12 cellular contexts compared by ENCODE assay signal in the genomic region with DNA sequence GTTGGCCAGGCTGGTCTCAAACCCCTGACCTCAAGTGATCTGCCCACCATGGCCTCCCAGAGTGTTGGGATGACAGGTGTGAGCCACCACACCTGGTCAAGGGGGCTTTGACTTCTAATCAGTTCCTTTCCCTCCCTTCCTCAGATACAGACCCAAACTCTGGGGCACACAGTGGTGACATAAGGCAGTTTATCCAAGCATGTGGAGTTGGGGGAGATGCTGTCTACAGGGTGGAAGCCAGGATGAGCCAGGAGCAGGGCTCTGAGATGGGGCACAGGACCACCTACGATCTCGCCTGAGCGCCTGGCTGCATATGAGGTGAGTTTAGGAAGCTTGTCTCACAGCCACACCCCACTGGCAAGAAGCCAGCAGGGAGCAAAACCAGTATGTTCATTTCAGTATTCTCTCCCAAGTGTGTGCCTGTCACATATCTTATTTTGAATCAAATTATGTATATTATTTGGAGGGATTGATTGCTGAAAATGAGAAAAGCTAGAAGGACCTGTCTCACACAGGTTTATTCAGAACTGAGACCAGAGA.
"Had no signal": no experiment of that assay in that cellular context is flagged by ENCODE, and none has a peak within 500 bp of the region (broad histone marks: within the 10 kb centered on the region; RNA-seq: fewer than 3 reads in every experiment).

No MANE protein-coding gene starts in this region.

- DNase-seq: activated CD4-positive, alpha-beta memory T cell treated with anti-CD3 and anti-CD28 coated beads for 36 hours; activated gamma-delta T cell; activated naive CD8-positive, alpha-beta T cell treated with anti-CD3 and anti-CD28 coated beads for 36 hours; activated T-cell treated with anti-CD3 and anti-CD28 coated beads, Interleukin-2, amount 50 U/mL, for 4 hours; gastrocnemius medialis; heart right ventricle; midbrain; naive B cell; pancreas; T-helper 9 cell; trophoblast cell had no signal

- H3K4me3 Mint-ChIP-seq: activated CD4-positive, alpha-beta memory T cell treated with anti-CD3 and anti-CD28 coated beads for 36 hours; activated naive CD8-positive, alpha-beta T cell treated with anti-CD3 and anti-CD28 coated beads for 36 hours; activated T-cell treated with anti-CD3 and anti-CD28 coated beads, Interleukin-2, amount 50 U/mL, for 4 hours; naive B cell had no signal

- H3K9me3 Mint-ChIP-seq: activated CD4-positive, alpha-beta memory T cell treated with anti-CD3 and anti-CD28 coated beads for 36 hours; activated naive CD8-positive, alpha-beta T cell treated with anti-CD3 and anti-CD28 coated beads for 36 hours; activated T-cell treated with anti-CD3 and anti-CD28 coated beads, Interleukin-2, amount 50 U/mL, for 4 hours had no signal

- H3K27me3 ChIP-seq: gastrocnemius medialis, heart right ventricle, pancreas had no signal

- H3K4me1 Mint-ChIP-seq: activated naive CD8-positive, alpha-beta T cell treated with anti-CD3 and anti-CD28 coated beads for 36 hours; naive B cell had no signal

- H3K4me1 ChIP-seq: gastrocnemius medialis, pancreas had no signal

- ATAC-seq: activated T-cell treated with anti-CD3 and anti-CD28 coated beads, Interleukin-2, amount 50 U/mL, for 4 hours; gastrocnemius medialis; heart right ventricle; pancreas had no signal

- H3K36me3 ChIP-seq: gastrocnemius medialis, heart right ventricle, pancreas had no signal

- H3K4me3 ChIP-seq: gastrocnemius medialis, heart right ventricle, pancreas, skin epidermis had no signal

- H3K27ac ChIP-seq: gastrocnemius medialis, heart right ventricle, pancreas had no signal

- H3K9me3 ChIP-seq: gastrocnemius medialis, heart right ventricle, pancreas had no signal

- H3K36me3 Mint-ChIP-seq: activated CD4-positive, alpha-beta memory T cell treated with anti-CD3 and anti-CD28 coated beads for 36 hours; activated naive CD8-positive, alpha-beta T cell treated with anti-CD3 and anti-CD28 coated beads for 36 hours; naive B cell had no signal

- H3K27ac Mint-ChIP-seq: activated CD4-positive, alpha-beta memory T cell treated with anti-CD3 and anti-CD28 coated beads for 36 hours; activated naive CD8-positive, alpha-beta T cell treated with anti-CD3 and anti-CD28 coated beads for 36 hours had no signal
